ENCODE assay signal across 21 cellular contexts in the genomic region with DNA sequence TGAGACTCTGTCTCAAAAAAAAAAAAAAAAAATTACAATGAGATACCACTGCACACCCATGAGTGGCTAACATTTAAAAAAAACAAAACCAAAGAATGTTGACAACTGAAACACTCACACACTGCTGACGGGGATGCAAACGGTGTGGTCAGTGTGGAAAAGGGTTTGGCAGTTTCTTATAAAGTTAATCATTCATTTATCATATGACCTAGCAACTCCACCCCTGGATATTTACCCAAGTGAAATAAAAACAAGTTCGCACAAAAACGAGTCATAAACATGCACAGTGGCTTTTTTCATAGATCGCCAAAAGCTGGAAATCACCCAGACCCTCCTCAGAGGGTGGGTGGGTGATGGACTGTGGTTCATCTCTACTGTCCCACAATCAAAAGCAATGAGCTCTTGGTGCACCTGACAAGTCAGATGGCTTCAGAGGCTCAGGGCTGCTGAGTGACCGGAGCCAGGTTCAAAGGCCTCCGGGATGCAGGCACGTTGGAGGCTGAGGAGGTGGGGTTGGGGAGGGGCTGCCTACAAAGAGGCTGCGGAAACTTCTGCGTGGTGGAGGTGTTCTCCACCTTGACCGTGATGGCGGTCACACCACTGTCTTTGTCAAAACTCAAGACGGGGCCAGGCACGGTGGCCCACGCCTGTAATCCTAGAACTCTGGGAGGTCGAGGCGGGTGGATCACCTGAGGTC. TPM values are rescaled to one million over a fixed set of nuclear protein-coding genes. Genes with fewer than 3 reads are reported as not detected.
DNase-seq lines count a peak whose midpoint lies in the region; ATAC-seq, FAIRE-seq and TF ChIP-seq lines count a peak whose summit lies in the region.
"Had no signal": no experiment of that assay in that cellular context is flagged by ENCODE, and none has a peak within 500 bp of the region (broad histone marks: within the 10 kb centered on the region; RNA-seq: fewer than 3 reads in every experiment).

No MANE protein-coding gene starts in this region.

- FAIRE-seq in A549 (lab: Jason Lieb, UNC), result peak; percentile 77

- peak overlapping the region; percentile 61 for H3K4me2 ChIP-seq in A549

- CTCF ChIA-PET in A549 (lab: Yijun Ruan, JAX), result interaction anchor here (0.9 to 7.7 kb wide), 4 partner anchors 16 to 189 kb away, joined by 3 to 62 read pairs (median 4); partner anchors contain the start of gene FN3K
- CTCF ChIA-PET in activated CD8-positive, alpha-beta T cell treated with anti-CD3 and anti-CD28 coated beads for 36 hours (lab: Charles Lee), result no interaction called here

- no peak overlapping the region for H3K27ac Mint-ChIP-seq in activated CD8-positive, alpha-beta T cell treated with anti-CD3 and anti-CD28 coated beads for 36 hours
- no peak overlapping the region for H3K27ac Mint-ChIP-seq in activated naive CD4-positive, alpha-beta T cell treated with anti-CD3 and anti-CD28 coated beads, Interleukin-2, amount 50 U/mL, for 72 hours
- H3K27ac Mint-ChIP-seq: activated B cell treated with CpG ODN at 0.5 μM for 24 hours; activated naive CD4-positive, alpha-beta T cell treated with anti-CD3 and anti-CD28 coated beads for 36 hours; endodermal cell; stimulated activated effector memory CD8-positive, alpha-beta T cell treated with anti-CD3 and anti-CD28 coated beads, Interleukin-12 subunit alpha, Interleukin-12 subunit beta, amount 100 ng/mL, for 72 hours had no signal

- H3K4me3 ChIP-seq in A549, result no peak overlapping the region
- peak overlapping the region; percentile 28 to 66 for H3K4me3 ChIP-seq in mucosa of rectum (ENCODE audit: low read length in 2 of 2)
- H3K4me3 ChIP-seq: left ventricle myocardium inferior had no signal

- WGBS in A549 (ENCODE audit: missing lambda C conversion rate), result 53% methylated on average over 17 of the region's 17 CpGs

- POLR2A ChIA-PET in A549 (lab: Yijun Ruan, JAX), result no interaction called here
- POLR2A ChIA-PET in activated CD8-positive, alpha-beta T cell treated with anti-CD3 and anti-CD28 coated beads for 36 hours (lab: Charles Lee), result no interaction called here

- H3K27ac ChIP-seq in A549, result peak overlapping the region; percentile 60 to 77
- peak overlapping the region; percentile 3 for H3K27ac ChIP-seq in epithelial cell of prostate
- peak overlapping the region; percentile 93 to 98 for H3K27ac ChIP-seq in mucosa of rectum (ENCODE audit: low read depth in 2 of 2, low read length in 2 of 2)
- H3K27ac ChIP-seq: left ventricle myocardium inferior had no signal

- H3K4me3 Mint-ChIP-seq in activated CD8-positive, alpha-beta T cell treated with anti-CD3 and anti-CD28 coated beads for 36 hours, result no peak overlapping the region
- H3K4me3 Mint-ChIP-seq: activated B cell treated with CpG ODN at 0.5 μM for 24 hours; activated naive CD4-positive, alpha-beta T cell treated with anti-CD3 and anti-CD28 coated beads for 36 hours; endodermal cell; neural crest cell; stimulated activated effector memory CD8-positive, alpha-beta T cell treated with anti-CD3 and anti-CD28 coated beads, Interleukin-12 subunit alpha, Interleukin-12 subunit beta, amount 100 ng/mL, for 72 hours had no signal

- no peak for TF ChIP-seq RAD21 in A549 (conservative IDR thresholded peaks at IDR 0.05 in 1 of 2, IDR thresholded peaks at IDR 0.05 in 1 of 2)

- H3K9me3 ChIP-seq in A549, result peaks cover 19% of the 10 kb centered on the region
- peaks cover 0 to 2% of the 10 kb centered on the region in 2 donors for H3K9me3 ChIP-seq in mucosa of rectum (ENCODE audit: control insufficient read depth in 2 of 2, low read length in 2 of 2)

- no peak for TF ChIP-seq POLR2A in A549 (IDR thresholded peaks at IDR 0.05; ENCODE audit: low read length)

- H3K36me3 ChIP-seq in mucosa of rectum (ENCODE audit: control insufficient read depth in 2 of 2, insufficient read depth in 2 of 2, low read length in 2 of 2), result no peaks in the 10 kb centered on the region
- H3K36me3 ChIP-seq: left ventricle myocardium inferior had no signal

- no peak for TF ChIP-seq EP300 in A549 (IDR thresholded peaks at IDR 0.05)

- H3K4me1 ChIP-seq in A549 (peaks cover 41% of the 10 kb centered on the region), mucosa of rectum (ENCODE audit: control insufficient read depth in 2 of 2, insufficient read depth in 2 of 2, low read length in 2 of 2) (peaks cover 13% of the 10 kb centered on the region in 2 donors)

- no peaks in the 10 kb centered on the region for H3K27me3 ChIP-seq in mucosa of rectum (ENCODE audit: control insufficient read depth in 2 of 2, insufficient read depth in 2 of 2, low read length in 2 of 2)

- peak; percentile 81 to 84 for DNase-seq in A549 (ENCODE audit: low read depth in 1 of 2, low spot score in 1 of 2)
- peak; percentile 21 for DNase-seq in M059J (ENCODE audit: low read depth)
- peak; percentile 78 for DNase-seq in epithelial cell of prostate (ENCODE audit: low read depth, low spot score)
- DNase-seq in activated CD8-positive, alpha-beta T cell treated with anti-CD3 and anti-CD28 coated beads for 36 hours, result no peak
- DNase-seq in stimulated activated CD4-positive, alpha-beta T cell treated with anti-CD3 and anti-CD28 coated beads, Interleukin-4, amount 100 ng/mL, for 1 hour, result no peak
- DNase-seq in activated naive CD4-positive, alpha-beta T cell treated with anti-CD3 and anti-CD28 coated beads, Interleukin-2, amount 50 U/mL, for 72 hours (ENCODE audit: low spot score in 2 of 2), result no peak
- DNase-seq: activated B cell treated with CpG ODN at 0.5 μM for 24 hours; activated naive CD4-positive, alpha-beta T cell treated with anti-CD3 and anti-CD28 coated beads for 36 hours; endodermal cell; glutamatergic neuron; Kasumi-1; left ventricle myocardium inferior; NCI-H1694; NCI-H524; SW 1271 had no signal

- TF ChIP-seq CTCF in A549 (IDR thresholded peaks at IDR 0.05), result no peak
- no peak for TF ChIP-seq CTCF in activated CD8-positive, alpha-beta T cell treated with anti-CD3 and anti-CD28 coated beads for 36 hours (IDR thresholded peaks at IDR 0.05)

- H3K4me1 Mint-ChIP-seq in activated CD8-positive, alpha-beta T cell treated with anti-CD3 and anti-CD28 coated beads for 36 hours (ENCODE audit: low read depth), result no peaks in the 10 kb centered on the region
- H3K4me1 Mint-ChIP-seq: activated B cell treated with CpG ODN at 0.5 μM for 24 hours; endodermal cell; stimulated activated effector memory CD8-positive, alpha-beta T cell treated with anti-CD3 and anti-CD28 coated beads, Interleukin-12 subunit alpha, Interleukin-12 subunit beta, amount 100 ng/mL, for 72 hours had no signal

- intact Hi-C loops in activated CD8-positive, alpha-beta T cell treated with anti-CD3 and anti-CD28 coated beads for 36 hours (cut with micrococcal nuclease), result no loop called here

- peaks cover 11% of the 10 kb centered on the region for H3K9me3 Mint-ChIP-seq in activated CD8-positive, alpha-beta T cell treated with anti-CD3 and anti-CD28 coated beads for 36 hours
- peaks cover 0 to 7% of the 10 kb centered on the region in 2 donors for H3K9me3 Mint-ChIP-seq in activated naive CD4-positive, alpha-beta T cell treated with anti-CD3 and anti-CD28 coated beads, Interleukin-2, amount 50 U/mL, for 72 hours
- H3K9me3 Mint-ChIP-seq: stimulated activated effector memory CD8-positive, alpha-beta T cell treated with anti-CD3 and anti-CD28 coated beads, Interleukin-12 subunit alpha, Interleukin-12 subunit beta, amount 100 ng/mL, for 72 hours had no signal

- peak; percentile 65 to 72 for ATAC-seq in A549
- ATAC-seq in activated CD8-positive, alpha-beta T cell treated with anti-CD3 and anti-CD28 coated beads for 36 hours, result no peak
- ATAC-seq in esophagus mucosa, result no peak
- no peak for ATAC-seq in activated naive CD4-positive, alpha-beta T cell treated with anti-CD3 and anti-CD28 coated beads, Interleukin-2, amount 50 U/mL, for 72 hours
- ATAC-seq: Panc1; stimulated activated effector memory CD8-positive, alpha-beta T cell treated with anti-CD3 and anti-CD28 coated beads, Interleukin-12 subunit alpha, Interleukin-12 subunit beta, amount 100 ng/mL, for 72 hours had no signal

- H3K36me3 Mint-ChIP-seq in activated CD8-positive, alpha-beta T cell treated with anti-CD3 and anti-CD28 coated beads for 36 hours (ENCODE audit: low read depth), result peaks cover 4% of the 10 kb centered on the region
- peaks cover 0 to 9% of the 10 kb centered on the region in 2 donors for H3K36me3 Mint-ChIP-seq in activated naive CD4-positive, alpha-beta T cell treated with anti-CD3 and anti-CD28 coated beads, Interleukin-2, amount 50 U/mL, for 72 hours

- H3K9ac ChIP-seq in mucosa of rectum (ENCODE audit: low read depth in 1 of 2, low read length in 2 of 2), result peak overlapping the region; percentile 68 to 72

- no peaks in the 10 kb centered on the region for H3K27me3 Mint-ChIP-seq in activated CD8-positive, alpha-beta T cell treated with anti-CD3 and anti-CD28 coated beads for 36 hours
- H3K27me3 Mint-ChIP-seq: activated B cell treated with CpG ODN at 0.5 μM for 24 hours had no signal

RNA-seq across cellular contexts. Expression of gene RAB40B, which starts 14.1 kb away (rescaled TPM):
- polyA plus RNA-seq in A549 (2011; rRNA removed) (5.6 and 5.8 TPM in 2 replicates), A549 (2017; fragmentation: RNase III; extraction: RNeasy Plus Mini Kit Qiagen cat#74134 plus additional on column Dnase treatment) (6.1 to 9.9 TPM (median 9.4 TPM) in 3 replicates)
- 16.0 and 21.6 TPM in 2 replicates for polyA plus RNA-seq in A549 (2012; cell fraction: cytosol; rRNA removed)
- 20.0 and 20.9 TPM in 2 replicates for polyA plus RNA-seq in A549 (2012; cell fraction: nucleus; rRNA removed)
- 1.7 and 2.5 TPM in 2 replicates for polyA minus RNA-seq in A549 (2011; rRNA and poly(A)+ RNA removed)
- total RNA-seq in M059J (2014; rRNA removed; shearing (Covaris generic)), result 4.3 and 8.9 TPM in 2 replicates
- 1 to 10 TPM; 1.6 to 3.4 TPM for total RNA-seq in activated CD8-positive, alpha-beta T cell treated with anti-CD3 and anti-CD28 coated beads for 36 hours
- 6.6 TPM for total RNA-seq in esophagus mucosa
- 1 to 10 TPM; 1.7 to 2.8 TPM for total RNA-seq in activated naive CD4-positive, alpha-beta T cell treated with anti-CD3 and anti-CD28 coated beads, Interleukin-2, amount 50 U/mL, for 72 hours

RNA-seq across cellular contexts. Expression of gene FN3KRP, which starts 32.2 kb away (rescaled TPM):
- polyA plus RNA-seq in A549 (2011; rRNA removed) (41.1 and 41.7 TPM in 2 replicates), A549 (2017; fragmentation: RNase III; extraction: RNeasy Plus Mini Kit Qiagen cat#74134 plus additional on column Dnase treatment) (60.2 to 62.8 TPM (median 62.4 TPM) in 3 replicates)
- polyA plus RNA-seq in A549 (2012; cell fraction: cytosol; rRNA removed), result 56.0 and 57.0 TPM in 2 replicates
- polyA plus RNA-seq in A549 (2012; cell fraction: nucleus; rRNA removed), result 45.7 and 54.9 TPM in 2 replicates
- 24.6 and 24.9 TPM in 2 replicates for polyA minus RNA-seq in A549 (2011; rRNA and poly(A)+ RNA removed)
- total RNA-seq in M059J (2014; rRNA removed; shearing (Covaris generic)), result 27.4 and 32.8 TPM in 2 replicates
- total RNA-seq in activated CD8-positive, alpha-beta T cell treated with anti-CD3 and anti-CD28 coated beads for 36 hours, result 10 to 100 TPM; 28.3 to 32.8 TPM
- 18.2 TPM for total RNA-seq in esophagus mucosa
- 10 to 100 TPM; 45.9 to 51.2 TPM for total RNA-seq in activated naive CD4-positive, alpha-beta T cell treated with anti-CD3 and anti-CD28 coated beads, Interleukin-2, amount 50 U/mL, for 72 hours

RNA-seq across cellular contexts. Expression of gene WDR45B, which starts 36.1 kb away (rescaled TPM):
- polyA plus RNA-seq in A549 (2011; rRNA removed), result 124 and 138 TPM in 2 replicates
- 98.5 and 120 TPM in 2 replicates for polyA plus RNA-seq in A549 (2012; cell fraction: cytosol; rRNA removed)
- polyA plus RNA-seq in A549 (2012; cell fraction: nucleus; rRNA removed), result 88.3 and 111 TPM in 2 replicates
- polyA plus RNA-seq in A549 (2017; fragmentation: RNase III; extraction: RNeasy Plus Mini Kit Qiagen cat#74134 plus additional on column Dnase treatment), result 88.2 to 94.0 TPM (median 89.6 TPM) in 3 replicates
- 69.5 and 82.7 TPM in 2 replicates for polyA minus RNA-seq in A549 (2011; rRNA and poly(A)+ RNA removed)
- total RNA-seq in M059J (2014; rRNA removed; shearing (Covaris generic)), result 68.1 and 97.9 TPM in 2 replicates
- total RNA-seq in activated CD8-positive, alpha-beta T cell treated with anti-CD3 and anti-CD28 coated beads for 36 hours, result 100 to 1,000 TPM; 127 to 132 TPM
- total RNA-seq in esophagus mucosa, result 63.8 TPM
- 10 to 100 TPM; 33.9 to 89.9 TPM for total RNA-seq in activated naive CD4-positive, alpha-beta T cell treated with anti-CD3 and anti-CD28 coated beads, Interleukin-2, amount 50 U/mL, for 72 hours

RNA-seq across cellular contexts. Expression of gene FN3K, which starts 51.1 kb away (rescaled TPM):
- 1.3 and 1.7 TPM in 2 replicates for polyA plus RNA-seq in A549 (2011; rRNA removed)
- polyA plus RNA-seq in A549 (2012; cell fraction: cytosol; rRNA removed), result 3.8 and 4.7 TPM in 2 replicates
- 6.9 and 7.5 TPM in 2 replicates for polyA plus RNA-seq in A549 (2012; cell fraction: nucleus; rRNA removed)
- polyA plus RNA-seq in A549 (2017; fragmentation: RNase III; extraction: RNeasy Plus Mini Kit Qiagen cat#74134 plus additional on column Dnase treatment), result 7.7 to 13.2 TPM (median 11.9 TPM) in 3 replicates
- 2.8 and 3.6 TPM in 2 replicates for polyA minus RNA-seq in A549 (2011; rRNA and poly(A)+ RNA removed)
- total RNA-seq in M059J (2014; rRNA removed; shearing (Covaris generic)), result 0.64 TPM in 1 of 2 replicates, not detected in the other
- total RNA-seq in activated CD8-positive, alpha-beta T cell treated with anti-CD3 and anti-CD28 coated beads for 36 hours, result 1 to 10 TPM in 1 of 2 experiments, under 1 TPM in 1; 0.96 to 1.2 TPM
- 3.2 TPM for total RNA-seq in esophagus mucosa
- 1 to 10 TPM; 3.5 to 7.0 TPM for total RNA-seq in activated naive CD4-positive, alpha-beta T cell treated with anti-CD3 and anti-CD28 coated beads, Interleukin-2, amount 50 U/mL, for 72 hours
- total RNA-seq: H4 had no signal

Comparison
In these comparisons a context has a peak if more than half of its experiments do, and no peak if none do; other contexts are left out.
1. ATAC-seq: peak in A549 (2 of 2); none in activated CD8-positive, alpha-beta T cell treated with anti-CD3 and anti-CD28 coated beads for 36 hours (single experiment), esophagus mucosa (single experiment) and activated naive CD4-positive, alpha-beta T cell treated with anti-CD3 and anti-CD28 coated beads, Interleukin-2, amount 50 U/mL, for 72 hours (0 of 2).
2. DNase-seq: peak in A549 (2 of 2), M059J (single experiment) and epithelial cell of prostate (single experiment); none in activated CD8-positive, alpha-beta T cell treated with anti-CD3 and anti-CD28 coated beads for 36 hours (single experiment), stimulated activated CD4-positive, alpha-beta T cell treated with anti-CD3 and anti-CD28 coated beads, Interleukin-4, amount 100 ng/mL, for 1 hour (single experiment) and activated naive CD4-positive, alpha-beta T cell treated with anti-CD3 and anti-CD28 coated beads, Interleukin-2, amount 50 U/mL, for 72 hours (0 of 2).
3. H3K27ac ChIP-seq: peak in every context shown above with its lines; median percentile 96 in mucosa of rectum; 68 in A549; 3 in epithelial cell of prostate.